Comparison of ENCODE assay signal across 1 cellular context in the genomic region with DNA sequence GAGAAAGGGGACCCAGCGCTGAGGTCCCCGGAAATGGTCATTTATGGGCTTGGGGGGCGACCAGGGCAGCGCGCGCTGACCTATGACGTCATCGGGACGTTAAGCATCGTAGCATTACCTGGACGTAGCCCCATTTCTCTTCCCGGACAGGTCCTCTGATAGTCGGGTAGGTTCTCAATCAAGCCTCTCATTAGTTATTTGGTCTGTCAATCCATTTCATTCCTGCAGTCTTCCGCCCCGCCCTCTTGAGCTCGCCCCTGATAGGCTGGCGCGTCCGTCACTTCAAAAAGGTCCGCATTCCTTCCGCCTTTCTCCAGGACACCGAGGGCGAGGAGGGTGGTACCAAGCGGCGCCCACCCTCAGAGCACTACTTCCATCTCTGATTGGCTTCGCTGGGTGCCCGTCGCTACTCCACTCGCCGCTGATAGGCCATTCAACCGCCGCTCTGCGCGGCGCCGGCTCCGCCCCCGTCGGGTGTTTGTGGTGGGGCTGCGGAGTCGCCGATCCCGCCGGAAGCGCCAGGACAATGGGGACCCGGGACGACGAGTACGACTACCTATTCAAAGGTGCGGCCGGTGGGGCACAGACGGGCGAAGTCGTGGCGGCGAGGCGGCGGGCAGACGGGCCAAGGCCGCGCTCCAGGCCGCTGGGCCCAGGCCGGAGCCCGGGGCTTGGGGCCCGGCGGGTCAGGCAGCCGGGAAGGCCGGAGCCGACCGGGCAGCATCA.
TF ChIP-seq lines count a peak whose summit lies in the region.

A gene (plus strand): TSS at position 470 of the 726 bp plus-strand sequence. CDS start 57 bp downstream, at position 527.

TF ChIP-seq in HEK293, 187 proteins besides CTCF, POLR2A, EP300 and RAD21 (continued from another document):
- TF ChIP-seq, protein P1, sequence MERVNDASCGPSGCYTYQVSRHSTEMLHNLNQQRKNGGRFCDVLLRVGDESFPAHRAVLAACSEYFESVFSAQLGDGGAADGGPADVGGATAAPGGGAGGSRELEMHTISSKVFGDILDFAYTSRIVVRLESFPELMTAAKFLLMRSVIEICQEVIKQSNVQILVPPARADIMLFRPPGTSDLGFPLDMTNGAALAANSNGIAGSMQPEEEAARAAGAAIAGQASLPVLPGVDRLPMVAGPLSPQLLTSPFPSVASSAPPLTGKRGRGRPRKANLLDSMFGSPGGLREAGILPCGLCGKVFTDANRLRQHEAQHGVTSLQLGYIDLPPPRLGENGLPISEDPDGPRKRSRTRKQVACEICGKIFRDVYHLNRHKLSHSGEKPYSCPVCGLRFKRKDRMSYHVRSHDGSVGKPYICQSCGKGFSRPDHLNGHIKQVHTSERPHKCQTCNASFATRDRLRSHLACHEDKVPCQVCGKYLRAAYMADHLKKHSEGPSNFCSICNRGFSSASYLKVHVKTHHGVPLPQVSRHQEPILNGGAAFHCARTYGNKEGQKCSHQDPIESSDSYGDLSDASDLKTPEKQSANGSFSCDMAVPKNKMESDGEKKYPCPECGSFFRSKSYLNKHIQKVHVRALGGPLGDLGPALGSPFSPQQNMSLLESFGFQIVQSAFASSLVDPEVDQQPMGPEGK (tag by site-specific recombination; IDR thresholded peaks at IDR 0.05) = peak; percentile 98
- TF ChIP-seq ZNF660 (tag by site-specific recombination; IDR thresholded peaks at IDR 0.05) (peak; percentile 87), ZEB2 (tag by site-specific recombination; IDR thresholded peaks at IDR 0.05) (peak; percentile 99), ZNF629 (tag by site-specific recombination; IDR thresholded peaks at IDR 0.05) (peak; percentile 100), KLF1 (tag by site-specific recombination; IDR thresholded peaks at IDR 0.05) (peak; percentile 83), ZNF768 (tag by site-specific recombination; IDR thresholded peaks at IDR 0.05) (no peak), ZNF302 (tag by site-specific recombination; IDR thresholded peaks at IDR 0.05; ENCODE audit: low read depth) (no peak), ZNF391 (tag by site-specific recombination; IDR thresholded peaks at IDR 0.05; ENCODE audit: borderline replicate concordance, low read depth) (peak; percentile 74; the same call in 1 of the 2 replicates), ZBTB21 (tag by site-specific recombination; IDR thresholded peaks at IDR 0.05) (peak; percentile 100), ZNF571 (tag by site-specific recombination; IDR thresholded peaks at IDR 0.05) (no peak), ZFHX2 (tag by site-specific recombination; conservative IDR thresholded peaks at IDR 0.05) (peak; percentile 53), ZNF24 (tag by site-specific recombination; IDR thresholded peaks at IDR 0.05) (peak; percentile 90), ZNF350 (tag by site-specific recombination; IDR thresholded peaks at IDR 0.05) (no peak), ZNF394 (tag by site-specific recombination; IDR thresholded peaks at IDR 0.05; ENCODE audit: borderline replicate concordance) (peak; percentile 50; the same call in 1 of the 2 replicates), ZNF544 (tag by site-specific recombination; IDR thresholded peaks at IDR 0.05) (no peak), ZNF10 (tag by site-specific recombination; IDR thresholded peaks at IDR 0.05) (peak; percentile 13; the same call in 1 of the 2 replicates), ZSCAN30 (tag by site-specific recombination; IDR thresholded peaks at IDR 0.05) (peak; percentile 76; the same call in 1 of the 2 replicates), ZNF473 (tag by site-specific recombination; IDR thresholded peaks at IDR 0.05) (no peak), KLF8 (tag by site-specific recombination; IDR thresholded peaks at IDR 0.05) (peak; percentile 100), ZNF274 (IDR thresholded peaks at IDR 0.05; ENCODE audit: low read length) (no peak), ZNF274 (tag by site-specific recombination; IDR thresholded peaks at IDR 0.05; ENCODE audit: borderline replicate concordance) (no peak), ZNF433 (tag by site-specific recombination; IDR thresholded peaks at IDR 0.05; ENCODE audit: low read depth) (no peak), SP2 (tag by site-specific recombination; IDR thresholded peaks at IDR 0.05) (peak; percentile 100), ZNF596 (tag by site-specific recombination; IDR thresholded peaks at IDR 0.05) (0 out of 2 replicates have a peak, but pooled peaks have one; percentile 40), ZBTB20 (tag by site-specific recombination; IDR thresholded peaks at IDR 0.05) (peak; percentile 51; the same call in 1 of the 2 replicates), HOXA7 (CRISPR knock-in tag; IDR thresholded peaks at IDR 0.05; ENCODE audit: borderline replicate concordance) (no peak), ZNF843 (tag by site-specific recombination; IDR thresholded peaks at IDR 0.05) (peak; percentile 5), MZF1 (tag by site-specific recombination; IDR thresholded peaks at IDR 0.05; ENCODE audit: borderline replicate concordance) (no peak), ZNF423 (tag by site-specific recombination; IDR thresholded peaks at IDR 0.05) (no peak), GFI1B (tag by site-specific recombination; IDR thresholded peaks at IDR 0.05) (no peak), KLF9 (tag by site-specific recombination; IDR thresholded peaks at IDR 0.05; ENCODE audit: low read depth) (peak; percentile 55; the same call in 1 of the 2 replicates)
- TF ChIP-seq, protein P2, sequence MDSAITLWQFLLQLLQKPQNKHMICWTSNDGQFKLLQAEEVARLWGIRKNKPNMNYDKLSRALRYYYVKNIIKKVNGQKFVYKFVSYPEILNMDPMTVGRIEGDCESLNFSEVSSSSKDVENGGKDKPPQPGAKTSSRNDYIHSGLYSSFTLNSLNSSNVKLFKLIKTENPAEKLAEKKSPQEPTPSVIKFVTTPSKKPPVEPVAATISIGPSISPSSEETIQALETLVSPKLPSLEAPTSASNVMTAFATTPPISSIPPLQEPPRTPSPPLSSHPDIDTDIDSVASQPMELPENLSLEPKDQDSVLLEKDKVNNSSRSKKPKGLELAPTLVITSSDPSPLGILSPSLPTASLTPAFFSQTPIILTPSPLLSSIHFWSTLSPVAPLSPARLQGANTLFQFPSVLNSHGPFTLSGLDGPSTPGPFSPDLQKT (IDR thresholded peaks at IDR 0.05; ENCODE audit: borderline replicate concordance, low read depth, low read length) = peak; percentile 98
- TF ChIP-seq, protein P3, sequence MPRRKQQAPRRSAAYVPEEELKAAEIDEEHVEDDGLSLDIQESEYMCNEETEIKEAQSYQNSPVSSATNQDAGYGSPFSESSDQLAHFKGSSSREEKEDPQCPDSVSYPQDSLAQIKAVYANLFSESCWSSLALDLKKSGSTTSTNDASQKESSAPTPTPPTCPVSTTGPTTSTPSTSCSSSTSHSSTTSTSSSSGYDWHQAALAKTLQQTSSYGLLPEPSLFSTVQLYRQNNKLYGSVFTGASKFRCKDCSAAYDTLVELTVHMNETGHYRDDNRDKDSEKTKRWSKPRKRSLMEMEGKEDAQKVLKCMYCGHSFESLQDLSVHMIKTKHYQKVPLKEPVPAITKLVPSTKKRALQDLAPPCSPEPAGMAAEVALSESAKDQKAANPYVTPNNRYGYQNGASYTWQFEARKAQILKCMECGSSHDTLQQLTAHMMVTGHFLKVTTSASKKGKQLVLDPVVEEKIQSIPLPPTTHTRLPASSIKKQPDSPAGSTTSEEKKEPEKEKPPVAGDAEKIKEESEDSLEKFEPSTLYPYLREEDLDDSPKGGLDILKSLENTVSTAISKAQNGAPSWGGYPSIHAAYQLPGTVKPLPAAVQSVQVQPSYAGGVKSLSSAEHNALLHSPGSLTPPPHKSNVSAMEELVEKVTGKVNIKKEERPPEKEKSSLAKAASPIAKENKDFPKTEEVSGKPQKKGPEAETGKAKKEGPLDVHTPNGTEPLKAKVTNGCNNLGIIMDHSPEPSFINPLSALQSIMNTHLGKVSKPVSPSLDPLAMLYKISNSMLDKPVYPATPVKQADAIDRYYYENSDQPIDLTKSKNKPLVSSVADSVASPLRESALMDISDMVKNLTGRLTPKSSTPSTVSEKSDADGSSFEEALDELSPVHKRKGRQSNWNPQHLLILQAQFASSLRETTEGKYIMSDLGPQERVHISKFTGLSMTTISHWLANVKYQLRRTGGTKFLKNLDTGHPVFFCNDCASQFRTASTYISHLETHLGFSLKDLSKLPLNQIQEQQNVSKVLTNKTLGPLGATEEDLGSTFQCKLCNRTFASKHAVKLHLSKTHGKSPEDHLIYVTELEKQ (tag by site-specific recombination; IDR thresholded peaks at IDR 0.05; ENCODE audit: borderline replicate concordance) = peak; percentile 86
- TF ChIP-seq, protein P4, sequence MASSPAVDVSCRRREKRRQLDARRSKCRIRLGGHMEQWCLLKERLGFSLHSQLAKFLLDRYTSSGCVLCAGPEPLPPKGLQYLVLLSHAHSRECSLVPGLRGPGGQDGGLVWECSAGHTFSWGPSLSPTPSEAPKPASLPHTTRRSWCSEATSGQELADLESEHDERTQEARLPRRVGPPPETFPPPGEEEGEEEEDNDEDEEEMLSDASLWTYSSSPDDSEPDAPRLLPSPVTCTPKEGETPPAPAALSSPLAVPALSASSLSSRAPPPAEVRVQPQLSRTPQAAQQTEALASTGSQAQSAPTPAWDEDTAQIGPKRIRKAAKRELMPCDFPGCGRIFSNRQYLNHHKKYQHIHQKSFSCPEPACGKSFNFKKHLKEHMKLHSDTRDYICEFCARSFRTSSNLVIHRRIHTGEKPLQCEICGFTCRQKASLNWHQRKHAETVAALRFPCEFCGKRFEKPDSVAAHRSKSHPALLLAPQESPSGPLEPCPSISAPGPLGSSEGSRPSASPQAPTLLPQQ (tag by site-specific recombination; IDR thresholded peaks at IDR 0.05) = peak; percentile 79
- TF ChIP-seq, protein P5, sequence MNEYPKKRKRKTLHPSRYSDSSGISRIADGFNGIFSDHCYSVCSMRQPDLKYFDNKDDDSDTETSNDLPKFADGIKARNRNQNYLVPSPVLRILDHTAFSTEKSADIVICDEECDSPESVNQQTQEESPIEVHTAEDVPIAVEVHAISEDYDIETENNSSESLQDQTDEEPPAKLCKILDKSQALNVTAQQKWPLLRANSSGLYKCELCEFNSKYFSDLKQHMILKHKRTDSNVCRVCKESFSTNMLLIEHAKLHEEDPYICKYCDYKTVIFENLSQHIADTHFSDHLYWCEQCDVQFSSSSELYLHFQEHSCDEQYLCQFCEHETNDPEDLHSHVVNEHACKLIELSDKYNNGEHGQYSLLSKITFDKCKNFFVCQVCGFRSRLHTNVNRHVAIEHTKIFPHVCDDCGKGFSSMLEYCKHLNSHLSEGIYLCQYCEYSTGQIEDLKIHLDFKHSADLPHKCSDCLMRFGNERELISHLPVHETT (tag by site-specific recombination; IDR thresholded peaks at IDR 0.05) = peak; percentile 82; the same call in 1 of the 2 replicates
TF ChIP-seq in HEK293: peak in this region for 56.
